ENCODE assay signal across 8 cellular contexts in genomic region chr16:87316923-87317765, GRCh38. TPM values are rescaled to one million over a fixed set of nuclear protein-coding genes. Genes with fewer than 3 reads are reported as not detected.
DNase-seq lines count a peak whose midpoint lies in the region; ATAC-seq and TF ChIP-seq lines count a peak whose summit lies in the region.

A gene with protein sequence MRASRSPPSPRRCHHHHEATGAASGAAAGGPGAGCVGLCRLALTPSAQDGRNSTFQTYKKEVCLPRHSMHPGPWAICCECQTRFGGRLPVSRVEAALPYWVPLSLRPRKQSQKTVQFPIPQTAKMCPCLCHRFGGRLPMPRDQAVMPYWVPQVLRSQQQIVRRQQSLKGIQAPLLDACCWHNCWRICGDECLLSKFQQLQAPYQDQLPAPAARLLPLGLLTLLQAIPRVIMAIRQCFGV (minus strand): TSS chr16:87317392. CDS start chr16:87317242, 150 bp downstream.

- H3K36me3 Mint-ChIP-seq in activated naive CD8-positive, alpha-beta T cell treated with anti-CD3 and anti-CD28 coated beads for 36 hours: peaks cover 15% of the 10 kb centered on the region
- peaks cover 2% of the 10 kb centered on the region for H3K36me3 Mint-ChIP-seq in osteocyte (ENCODE audit: unreplicated experiment)

- intact Hi-C loops in head of caudate nucleus (cut with DNase I): loop anchor here (2.0 to 10.0 kb wide), 3 partner anchors 65 to 318 kb away; partner anchors contain the start of genes FBXO31 and MAP1LC3B

- WGBS in thymus: under 1% methylated on average over 65 of the region's 65 CpGs

- H3K27me3 Mint-ChIP-seq in activated naive CD8-positive, alpha-beta T cell treated with anti-CD3 and anti-CD28 coated beads for 36 hours: no peaks in the 10 kb centered on the region
- H3K27me3 Mint-ChIP-seq in osteocyte (ENCODE audit: unreplicated experiment): no peaks in the 10 kb centered on the region

- H3K4me3 ChIP-seq in thymus (ENCODE audit: low read length): peak within 1 kb of the TSS; percentile 100

- DNase-seq in NCI-H1105 (lab: John Stamatoyannopoulos, UW) (peak; percentile 85), SKM-1 (lab: John Stamatoyannopoulos, UW; ENCODE audit: unreplicated experiment) (peak; percentile 69), head of caudate nucleus (peak; percentile 94 to 99 (median 98)), osteocyte (ENCODE audit: extremely low spot score, unreplicated experiment) (peak; percentile 99)
- DNase-seq in activated naive CD8-positive, alpha-beta T cell treated with anti-CD3 and anti-CD28 coated beads for 36 hours: peak; percentile 94

- no peaks in the 10 kb centered on the region for H3K9me3 ChIP-seq in thymus (ENCODE audit: control insufficient read depth)

- H3K27ac Mint-ChIP-seq in activated naive CD8-positive, alpha-beta T cell treated with anti-CD3 and anti-CD28 coated beads for 36 hours: peak within 1 kb of the TSS; percentile 98
- H3K27ac Mint-ChIP-seq in osteocyte (ENCODE audit: unreplicated experiment): peak within 1 kb of the TSS; percentile 97

- H3K27me3 ChIP-seq in thymus (ENCODE audit: control insufficient read depth, insufficient read depth): no peaks in the 10 kb centered on the region

- H3K9me3 Mint-ChIP-seq in activated naive CD8-positive, alpha-beta T cell treated with anti-CD3 and anti-CD28 coated beads for 36 hours: no peaks in the 10 kb centered on the region
- H3K9me3 Mint-ChIP-seq in osteocyte (ENCODE audit: unreplicated experiment): no peaks in the 10 kb centered on the region

- peak within 1 kb of the TSS; percentile 91 for H3K4me3 Mint-ChIP-seq in activated naive CD8-positive, alpha-beta T cell treated with anti-CD3 and anti-CD28 coated beads for 36 hours
- peak within 1 kb of the TSS; percentile 86 for H3K4me3 Mint-ChIP-seq in osteocyte (ENCODE audit: unreplicated experiment)

- TF ChIP-seq CTCF in GM12873 (IDR thresholded peaks at IDR 0.05; ENCODE audit: insufficient read depth, low read depth, low read length, missing control alignments) (peak; percentile 74), osteocyte (IDR thresholded peaks at IDR 0.05) (peak; percentile 64)

- H3K4me1 ChIP-seq in thymus (ENCODE audit: control insufficient read depth, insufficient read depth, low read length): peaks cover 8% of the 10 kb centered on the region

- ATAC-seq in HG02678 (IDR thresholded peaks at IDR 0.05; ENCODE audit: unreplicated experiment): peak; percentile 94

- no peaks in the 10 kb centered on the region for H3K36me3 ChIP-seq in thymus (ENCODE audit: control insufficient read depth, insufficient read depth)

- H3K4me1 Mint-ChIP-seq in activated naive CD8-positive, alpha-beta T cell treated with anti-CD3 and anti-CD28 coated beads for 36 hours: peaks cover 8% of the 10 kb centered on the region
- H3K4me1 Mint-ChIP-seq in osteocyte (ENCODE audit: unreplicated experiment): peaks cover 14% of the 10 kb centered on the region

- peak within 1 kb of the TSS; percentile 93 for H3K27ac ChIP-seq in thymus (ENCODE audit: low read depth)

RNA-seq across cellular contexts. Expression of the gene that starts here (rescaled TPM):
- 10 to 100 TPM in 1 of 2 experiments, 1 to 10 TPM in 1; 9.9 to 11.4 TPM for total RNA-seq in activated naive CD8-positive, alpha-beta T cell treated with anti-CD3 and anti-CD28 coated beads for 36 hours
- total RNA-seq in osteocyte: 5.0 and 8.3 TPM in 2 replicates
- polyA plus RNA-seq in thymus: 2.9 TPM

Comparison
In these comparisons a context has a peak if more than half of its experiments do, and no peak if none do; other contexts are left out.
1. Peak in every context shown above with its lines: DNase-seq, ATAC-seq, H3K4me3 ChIP-seq and H3K27ac ChIP-seq.